13 cellular contexts compared by ENCODE assay signal in the genomic region with DNA sequence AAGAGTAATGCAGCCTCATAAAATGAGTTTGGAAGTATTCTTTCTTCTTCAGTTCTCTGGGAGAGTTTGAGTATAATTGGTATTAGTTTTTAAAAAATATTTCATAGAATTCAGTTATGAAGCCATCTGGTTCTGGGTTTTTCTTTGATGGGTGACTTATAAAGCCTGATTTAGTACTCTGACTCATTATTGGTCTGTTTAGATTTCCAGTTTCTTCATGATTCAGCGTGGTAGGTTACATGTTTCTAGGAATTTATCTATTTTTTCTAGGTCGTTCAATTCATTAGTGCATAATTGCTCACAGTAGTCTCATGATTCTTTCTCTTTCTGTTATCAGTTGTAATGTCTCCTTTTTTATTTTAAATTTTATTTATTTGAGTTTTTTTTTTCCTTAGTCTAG.
DNase-seq lines count a peak whose midpoint lies in the region; ATAC-seq, FAIRE-seq and TF ChIP-seq lines count a peak whose summit lies in the region.
"Had no signal": no experiment of that assay in that cellular context is flagged by ENCODE, and none has a peak within 500 bp of the region (broad histone marks: within the 10 kb centered on the region; RNA-seq: fewer than 3 reads in every experiment).

No MANE protein-coding gene starts in this region.

- no peaks in the 10 kb centered on the region for H3K36me3 Mint-ChIP-seq in activated CD4-positive, alpha-beta T cell treated with anti-CD3 and anti-CD28 coated beads for 36 hours (ENCODE audit: low read depth)

- no peak overlapping the region for H3K4me3 Mint-ChIP-seq in activated CD4-positive, alpha-beta T cell treated with anti-CD3 and anti-CD28 coated beads for 36 hours
- H3K4me3 Mint-ChIP-seq: activated T-helper 1 cell treated with anti-CD3 and anti-CD28 coated beads, Interleukin-12 subunit alpha, Interleukin-12 subunit beta, Interleukin-2, Interleukin-4 antibody, amounts not matched to agents 30 ng/mL and 10 ng/mL and 1 ng/mL, durations not matched to agents 14 hours and 24 hours and 36 hours had no signal

- ATAC-seq in activated CD4-positive, alpha-beta T cell treated with anti-CD3 and anti-CD28 coated beads for 36 hours, result no peak

- no peaks in the 10 kb centered on the region for H3K9me3 Mint-ChIP-seq in activated CD4-positive, alpha-beta T cell treated with anti-CD3 and anti-CD28 coated beads for 36 hours (ENCODE audit: low read depth)
- H3K9me3 Mint-ChIP-seq: activated T-helper 1 cell treated with anti-CD3 and anti-CD28 coated beads, Interleukin-12 subunit alpha, Interleukin-12 subunit beta, Interleukin-2, Interleukin-4 antibody, amounts not matched to agents 30 ng/mL and 10 ng/mL and 1 ng/mL, durations not matched to agents 14 hours and 24 hours and 36 hours had no signal

- CTCF ChIA-PET in activated CD4-positive, alpha-beta T cell treated with anti-CD3 and anti-CD28 coated beads for 36 hours (lab: Charles Lee), result interaction anchor here (0.9 kb wide), 1 partner anchor 320 kb away, joined by 3 read pairs; no protein-coding TSS in a partner anchor
- CTCF ChIA-PET in HEK293T (lab: Yijun Ruan, JAX), result no interaction called here

- peaks cover 6% of the 10 kb centered on the region for H3K27me3 Mint-ChIP-seq in activated CD4-positive, alpha-beta T cell treated with anti-CD3 and anti-CD28 coated beads for 36 hours

- H3K27ac Mint-ChIP-seq in activated CD4-positive, alpha-beta T cell treated with anti-CD3 and anti-CD28 coated beads for 36 hours, result no peak overlapping the region
- H3K27ac Mint-ChIP-seq: activated T-helper 1 cell treated with anti-CD3 and anti-CD28 coated beads, Interleukin-12 subunit alpha, Interleukin-12 subunit beta, Interleukin-2, Interleukin-4 antibody, amounts not matched to agents 30 ng/mL and 10 ng/mL and 1 ng/mL, durations not matched to agents 14 hours and 24 hours and 36 hours had no signal

- peak; percentile 26 for FAIRE-seq in endometrium (lab: Jason Lieb, UNC)
- FAIRE-seq: D721Med, endothelial cell of umbilical vein had no signal

- intact Hi-C loops in activated CD4-positive, alpha-beta T cell treated with anti-CD3 and anti-CD28 coated beads for 36 hours (cut with DNase I, micrococcal nuclease), result no loop called here

- POLR2A ChIA-PET in activated CD4-positive, alpha-beta T cell treated with anti-CD3 and anti-CD28 coated beads for 36 hours (lab: Charles Lee), result no interaction called here
- POLR2A ChIA-PET in HEK293T (lab: Yijun Ruan, JAX), result no interaction called here

- peak; percentile 27 for DNase-seq in GM03348 (ENCODE audit: low spot score)
- peak; percentile 27 for DNase-seq in NCI-H460 (ENCODE audit: extremely low read depth, low read depth)
- DNase-seq in renal cortical epithelial cell (ENCODE audit: low read depth), result peak; percentile 88
- no peak for DNase-seq in activated CD4-positive, alpha-beta T cell treated with anti-CD3 and anti-CD28 coated beads for 36 hours
- no peak for DNase-seq in HEK293T (ENCODE audit: extremely low spot score)
- no peak for DNase-seq in dermis blood vessel endothelial cell
- DNase-seq: activated CD4-positive, alpha-beta T cell treated with anti-CD3 and anti-CD28 coated beads for 4 hours; H7; NCI-H82 had no signal

- no peaks in the 10 kb centered on the region for H3K4me1 Mint-ChIP-seq in activated CD4-positive, alpha-beta T cell treated with anti-CD3 and anti-CD28 coated beads for 36 hours

TF ChIP-seq in HEK293T, 16 proteins besides CTCF, POLR2A, EP300 and RAD21:
- TF ChIP-seq ELF4 (IDR thresholded peaks at IDR 0.05), result no peak
- no peak for TF ChIP-seq SP1 (IDR thresholded peaks at IDR 0.05)
- TF ChIP-seq TARDBP (IDR thresholded peaks at IDR 0.05), result no peak
- no peak for TF ChIP-seq L3MBTL2 (conservative IDR thresholded peaks at IDR 0.05)
- TF ChIP-seq LEF1 (IDR thresholded peaks at IDR 0.05; ENCODE audit: borderline replicate concordance), result no peak
- no peak for TF ChIP-seq NFRKB (IDR thresholded peaks at IDR 0.05)
- no peak for TF ChIP-seq ARNT (IDR thresholded peaks at IDR 0.05)
- no peak for TF ChIP-seq FOXM1 (IDR thresholded peaks at IDR 0.05; ENCODE audit: borderline replicate concordance)
- no peak for TF ChIP-seq FOXK2 (IDR thresholded peaks at IDR 0.05)
- no peak for TF ChIP-seq ZNF384 (IDR thresholded peaks at IDR 0.05)
- no peak for TF ChIP-seq HDGF (IDR thresholded peaks at IDR 0.05; ENCODE audit: borderline replicate concordance)
- no peak for TF ChIP-seq SUZ12 (IDR thresholded peaks at IDR 0.05)
- no peak for TF ChIP-seq BHLHE40 (IDR thresholded peaks at IDR 0.05; ENCODE audit: borderline replicate concordance)
- TF ChIP-seq, protein P1, sequence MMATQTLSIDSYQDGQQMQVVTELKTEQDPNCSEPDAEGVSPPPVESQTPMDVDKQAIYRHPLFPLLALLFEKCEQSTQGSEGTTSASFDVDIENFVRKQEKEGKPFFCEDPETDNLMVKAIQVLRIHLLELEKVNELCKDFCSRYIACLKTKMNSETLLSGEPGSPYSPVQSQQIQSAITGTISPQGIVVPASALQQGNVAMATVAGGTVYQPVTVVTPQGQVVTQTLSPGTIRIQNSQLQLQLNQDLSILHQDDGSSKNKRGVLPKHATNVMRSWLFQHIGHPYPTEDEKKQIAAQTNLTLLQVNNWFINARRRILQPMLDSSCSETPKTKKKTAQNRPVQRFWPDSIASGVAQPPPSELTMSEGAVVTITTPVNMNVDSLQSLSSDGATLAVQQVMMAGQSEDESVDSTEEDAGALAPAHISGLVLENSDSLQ (IDR thresholded peaks at IDR 0.05), result no peak
- TF ChIP-seq FOXA1 (IDR thresholded peaks at IDR 0.05), result no peak
- TF ChIP-seq CTBP1 (IDR thresholded peaks at IDR 0.05; ENCODE audit: borderline replicate concordance), result no peak

Comparison
In these comparisons a context has a peak if more than half of its experiments do, and no peak if none do; other contexts are left out.
1. DNase-seq: peak in GM03348 (single experiment), NCI-H460 (single experiment) and renal cortical epithelial cell (single experiment); none in activated CD4-positive, alpha-beta T cell treated with anti-CD3 and anti-CD28 coated beads for 36 hours (single experiment), HEK293T (single experiment) and dermis blood vessel endothelial cell (single experiment).